22 cellular contexts compared by ENCODE assay signal in genomic region chr6:43739642-43740091, GRCh38. TPM values are rescaled to one million over a fixed set of nuclear protein-coding genes. Genes with fewer than 3 reads are reported as not detected.
DNase-seq lines count a peak whose midpoint lies in the region; FAIRE-seq and TF ChIP-seq lines count a peak whose summit lies in the region.
"Had no signal": no experiment of that assay in that cellular context is flagged by ENCODE, and none has a peak within 500 bp of the region (broad histone marks: within the 10 kb centered on the region; RNA-seq: fewer than 3 reads in every experiment).

No MANE protein-coding gene starts in this region.

- H2AFZ ChIP-seq in H9 (ENCODE audit: low read length) (no peak overlapping the region), H1 (ENCODE audit: low read length) (no peak overlapping the region), neural progenitor cell (replicated peaks) (no peak overlapping the region)

- H2BK120ac ChIP-seq in H9 (ENCODE audit: low read depth, low read length, poor library complexity, severe bottlenecking) (no peak overlapping the region), H1 (replicated peaks; ENCODE audit: low read depth, low read length) (no peak overlapping the region)

- POLR2A ChIA-PET in H1 (lab: Charles Lee; ENCODE audit: partially characterized antibody), result interaction anchor here (1.2 to 2.4 kb wide), 4 partner anchors 14 to 35 kb away, joined by 3 to 8 read pairs (median 3); no protein-coding TSS in a partner anchor
- POLR2A ChIA-PET in activated CD4-positive, alpha-beta memory T cell treated with anti-CD3 and anti-CD28 coated beads for 36 hours (lab: Charles Lee), result no interaction called here

- no peaks in the 10 kb centered on the region for H3K9me3 ChIP-seq in H9 (ENCODE audit: control insufficient read depth, low read depth, low read length)
- no peaks in the 10 kb centered on the region for H3K9me3 ChIP-seq in H1 (ENCODE audit: insufficient read depth in 2 of 2, low read depth in 1 of 2, low read length in 1 of 2)
- H3K9me3 ChIP-seq in neural progenitor cell (ENCODE audit: low read depth), result no peaks in the 10 kb centered on the region
- H3K9me3 ChIP-seq: gastrocnemius medialis, HAP-1, tibial nerve had no signal

- H3K18ac ChIP-seq in H9 (ENCODE audit: insufficient read length, low read depth, low read length), result no peak overlapping the region
- H3K18ac ChIP-seq in H1 (ENCODE audit: extremely low read depth, low read length), result no peak overlapping the region

- H3K4me1 ChIP-seq in H9 (ENCODE audit: insufficient read depth, low read length) (no peaks in the 10 kb centered on the region), H1 (replicated peaks in 1 of 4; ENCODE audit: control insufficient read depth in 3 of 4, insufficient read depth in 4 of 4, low read length in 3 of 4) (peaks cover 0 to 20% (median 3%) of the 10 kb centered on the region in 4 experiments; a peak in 4 of 7 replicates), neural progenitor cell (peaks cover 32% of the 10 kb centered on the region)
- H3K4me1 ChIP-seq: gastrocnemius medialis, HAP-1 had no signal

- H4K20me1 ChIP-seq in H9 (ENCODE audit: control insufficient read depth, insufficient read depth, insufficient read length) (no peaks in the 10 kb centered on the region), H1 (replicated peaks in 1 of 2; ENCODE audit: control insufficient read depth in 1 of 2, insufficient read depth in 2 of 2, low read length in 2 of 2) (peaks cover 0 to 3% of the 10 kb centered on the region in 2 experiments), neural progenitor cell (ENCODE audit: low read depth) (no peaks in the 10 kb centered on the region)

- H2BK12ac ChIP-seq in H9 (ENCODE audit: insufficient read length, low read depth, low read length) (no peak overlapping the region), H1 (ENCODE audit: low read depth, low read length) (0 out of 2 replicates have a peak overlapping the region, but pooled peaks have one; percentile 50)

- no peak overlapping the region for H3T11ph ChIP-seq in H9 (ENCODE audit: low read length)

- H2BK20ac ChIP-seq in H9 (ENCODE audit: low read depth, low read length, poor library complexity, severe bottlenecking), result no peak overlapping the region
- no peak overlapping the region for H2BK20ac ChIP-seq in H1 (ENCODE audit: low read length)

- H3K9ac ChIP-seq in H9 (ENCODE audit: extremely low read depth, insufficient read length, low read length) (no peak overlapping the region), H1 (replicated peaks in 1 of 4; ENCODE audit: extremely low read depth in 1 of 4, low read depth in 3 of 4, low read length in 3 of 4) (no peak overlapping the region), neural progenitor cell (no peak overlapping the region)

- H3K23me2 ChIP-seq in H9 (ENCODE audit: insufficient read length, low read depth, low read length, poor library complexity, severe bottlenecking) (no peaks in the 10 kb centered on the region), H1 (ENCODE audit: low read depth, low read length) (peaks cover 7% of the 10 kb centered on the region; the same call in 1 of the 2 replicates)

- H3K27ac Mint-ChIP-seq in H9 (no peak overlapping the region; a peak in 1 of 7 replicates), neural progenitor cell (peak overlapping the region; percentile 52)
- H3K27ac Mint-ChIP-seq in activated CD4-positive, alpha-beta memory T cell treated with anti-CD3 and anti-CD28 coated beads for 36 hours, result no peak overlapping the region
- H3K27ac Mint-ChIP-seq: CD4-positive, CD25-positive, alpha-beta regulatory T cell had no signal

- H3K4me3 Mint-ChIP-seq in H9 (no peak overlapping the region), neural progenitor cell (no peak overlapping the region)
- H3K4me3 Mint-ChIP-seq in activated CD4-positive, alpha-beta memory T cell treated with anti-CD3 and anti-CD28 coated beads for 36 hours, result no peak overlapping the region
- H3K4me3 Mint-ChIP-seq: CD4-positive, CD25-positive, alpha-beta regulatory T cell; naive B cell; stimulated activated naive B cell treated with anti-CD40 and anti-IgM and Interleukin-4, amounts not matched to agents 10 μg/mL and 1 μg/mL and 100 μg/mL, for 72 hours had no signal

- no peak for TF ChIP-seq EP300 in H1 (IDR thresholded peaks at IDR 0.05; ENCODE audit: borderline replicate concordance in 1 of 2, low read depth in 2 of 2, low read length in 2 of 2)

- H3K4ac ChIP-seq in H9 (ENCODE audit: low read depth, low read length), result no peak overlapping the region
- H3K4ac ChIP-seq in H1 (replicated peaks; ENCODE audit: insufficient read length, low read depth, low read length), result no peak overlapping the region

- H3K14ac ChIP-seq in H9 (ENCODE audit: insufficient read depth, low read length) (no peak overlapping the region), H1 (ENCODE audit: insufficient read length) (no peak overlapping the region)

- H4K5ac ChIP-seq in H9 (ENCODE audit: insufficient read length, low read depth, low read length), result no peak overlapping the region
- no peak overlapping the region for H4K5ac ChIP-seq in H1 (ENCODE audit: insufficient read length, low read depth, low read length)

- TF ChIP-seq CTCF in H9 (conservative IDR thresholded peaks at IDR 0.05), result no peak
- TF ChIP-seq CTCF in H1 (IDR thresholded peaks at IDR 0.05; ENCODE audit: control extremely low read depth in 1 of 3, insufficient read depth in 1 of 3, low read depth in 1 of 3, low read length in 3 of 3), result no peak
- TF ChIP-seq CTCF in neural progenitor cell (IDR thresholded peaks at IDR 0.05), result no peak

- H2BK5ac ChIP-seq in H9 (ENCODE audit: insufficient read length, low read length) (no peak overlapping the region), H1 (ENCODE audit: low read depth, low read length) (peak overlapping the region; percentile 75; the same call in 1 of the 2 replicates)

- H3K4me1 Mint-ChIP-seq in H9, result peaks cover 18 to 56% of the 10 kb centered on the region in 2 experiments
- H3K4me1 Mint-ChIP-seq in neural progenitor cell, result peaks cover 60% of the 10 kb centered on the region
- H3K4me1 Mint-ChIP-seq in activated CD4-positive, alpha-beta memory T cell treated with anti-CD3 and anti-CD28 coated beads for 36 hours (ENCODE audit: low read depth), result peaks cover 1% of the 10 kb centered on the region

- no peaks in the 10 kb centered on the region for H3K79me1 ChIP-seq in H9 (ENCODE audit: insufficient read depth, low read depth, low read length, poor library complexity, severe bottlenecking)
- no peaks in the 10 kb centered on the region for H3K79me1 ChIP-seq in H1 (ENCODE audit: low read depth, low read length)

- H3K56ac ChIP-seq in H9 (ENCODE audit: insufficient read length, low read depth, low read length) (no peak overlapping the region), H1 (replicated peaks; ENCODE audit: insufficient read length, low read depth, low read length) (no peak overlapping the region)

- H3K9me3 Mint-ChIP-seq in H9 (no peaks in the 10 kb centered on the region; a peak in 1 of 5 replicates), neural progenitor cell (peaks cover 2% of the 10 kb centered on the region)
- no peaks in the 10 kb centered on the region for H3K9me3 Mint-ChIP-seq in activated CD4-positive, alpha-beta memory T cell treated with anti-CD3 and anti-CD28 coated beads for 36 hours
- H3K9me3 Mint-ChIP-seq: CD4-positive, CD25-positive, alpha-beta regulatory T cell; naive B cell; stimulated activated naive B cell treated with anti-CD40 and anti-IgM and Interleukin-4, amounts not matched to agents 10 μg/mL and 1 μg/mL and 100 μg/mL, for 72 hours had no signal

- H3K4me2 ChIP-seq in H9 (ENCODE audit: insufficient read depth, insufficient read length, low read length), result no peak overlapping the region
- H3K4me2 ChIP-seq in H1 (ENCODE audit: insufficient read depth in 1 of 2, low read depth in 2 of 2, low read length in 2 of 2), result no peak overlapping the region
- peak overlapping the region; percentile 51 for H3K4me2 ChIP-seq in neural progenitor cell

- H3F3A ChIP-seq in neural progenitor cell (ENCODE audit: low read depth), result peaks cover 5% of the 10 kb centered on the region

- DNase-seq in H9 (peak; percentile 19), NCI-H69 (lab: John Stamatoyannopoulos, UW) (peak; percentile 29), H1 (ENCODE audit: low read depth in 1 of 2, low spot score in 2 of 2) (no peak), neural progenitor cell (ENCODE audit: low spot score) (no peak), T-helper 1 cell (no peak), OCI-M2 (lab: John Stamatoyannopoulos, UW; ENCODE audit: unreplicated experiment) (no peak), NCI-H1092 treated with DMSO at 0.1 percent for 48 hours (lab: John Stamatoyannopoulos, UW) (no peak)
- no peak for DNase-seq in activated CD4-positive, alpha-beta memory T cell treated with anti-CD3 and anti-CD28 coated beads for 36 hours
- DNase-seq: activated naive CD4-positive, alpha-beta T cell; CD4-positive, CD25-positive, alpha-beta regulatory T cell; dorsolateral prefrontal cortex; gastrocnemius medialis; GDM1; naive B cell; NCI-H1048; NCI-H2081 treated with DMSO at 0.1 percent for 48 hours; NCI-H526 treated with DMSO at 0.1 percent for 48 hours; SIG-M5; stimulated activated naive B cell treated with anti-CD40 and anti-IgM and Interleukin-4, amounts not matched to agents 10 μg/mL and 1 μg/mL and 100 μg/mL, for 72 hours had no signal

- H3K27me3 Mint-ChIP-seq in H9 (ENCODE audit: low read depth) (no peaks in the 10 kb centered on the region), neural progenitor cell (ENCODE audit: insufficient read depth, low read depth) (peaks cover 23% of the 10 kb centered on the region)
- H3K27me3 Mint-ChIP-seq in activated CD4-positive, alpha-beta memory T cell treated with anti-CD3 and anti-CD28 coated beads for 36 hours, result no peaks in the 10 kb centered on the region
- H3K27me3 Mint-ChIP-seq: CD4-positive, CD25-positive, alpha-beta regulatory T cell had no signal

- H4K8ac ChIP-seq in H9 (replicated peaks; ENCODE audit: insufficient read length, low read depth, low read length) (no peak overlapping the region), H1 (ENCODE audit: extremely low read depth, insufficient read depth, low read length) (no peak overlapping the region)

- no peak overlapping the region for H3K4me3 ChIP-seq in H1 (ENCODE audit: extremely low read depth in 1 of 4, insufficient read depth in 2 of 4, low read depth in 3 of 4, low read length in 4 of 4)
- H3K4me3 ChIP-seq in neural progenitor cell, result no peak overlapping the region
- H3K4me3 ChIP-seq: cardiac muscle cell, dorsolateral prefrontal cortex, gastrocnemius medialis, HAP-1, tibial nerve had no signal

- H2BK15ac ChIP-seq in H9 (ENCODE audit: low read depth, low read length) (no peak overlapping the region), H1 (ENCODE audit: low read length) (0 out of 2 replicates have a peak overlapping the region, but pooled peaks have one; percentile 5)

- no peaks in the 10 kb centered on the region for H3K27me3 ChIP-seq in H9 (ENCODE audit: insufficient read depth, low read length)
- H3K27me3 ChIP-seq in H1 (replicated peaks in 1 of 4; ENCODE audit: control insufficient read depth in 3 of 4, extremely low read depth in 1 of 4, insufficient read depth in 3 of 4, low read length in 3 of 4), result no peaks in the 10 kb centered on the region
- no peaks in the 10 kb centered on the region for H3K27me3 ChIP-seq in neural progenitor cell
- H3K27me3 ChIP-seq: cardiac muscle cell, dorsolateral prefrontal cortex, gastrocnemius medialis, tibial nerve had no signal

- H3K79me2 ChIP-seq in H9 (ENCODE audit: insufficient read depth, low read length) (no peaks in the 10 kb centered on the region), H1 (ENCODE audit: control insufficient read depth in 1 of 2, insufficient read depth in 2 of 2, low read length in 2 of 2) (no peaks in the 10 kb centered on the region), neural progenitor cell (ENCODE audit: low read depth) (no peaks in the 10 kb centered on the region)

- H3K36me3 Mint-ChIP-seq in H9 (ENCODE audit: insufficient read depth in 1 of 3, low read depth in 3 of 3) (no peaks in the 10 kb centered on the region; a peak in 1 of 7 replicates), neural progenitor cell (no peaks in the 10 kb centered on the region)
- H3K36me3 Mint-ChIP-seq in activated CD4-positive, alpha-beta memory T cell treated with anti-CD3 and anti-CD28 coated beads for 36 hours, result no peaks in the 10 kb centered on the region
- H3K36me3 Mint-ChIP-seq: CD4-positive, CD25-positive, alpha-beta regulatory T cell; naive B cell; stimulated activated naive B cell treated with anti-CD40 and anti-IgM and Interleukin-4, amounts not matched to agents 10 μg/mL and 1 μg/mL and 100 μg/mL, for 72 hours had no signal

- no peak for FAIRE-seq in H1 (lab: Jason Lieb, UNC)

- H2AK5ac ChIP-seq in H9 (ENCODE audit: insufficient read length, low read length) (no peak overlapping the region), H1 (ENCODE audit: low read depth, low read length) (no peak overlapping the region)

- CTCF ChIA-PET in H1 (lab: Charles Lee; ENCODE audit: partially characterized antibody), result interaction anchor here (0.7 to 2.3 kb wide), 12 partner anchors 9 to 202 kb away, joined by 3 to 10 read pairs (median 4); partner anchors contain the start of gene VEGFA
- CTCF ChIA-PET in activated CD4-positive, alpha-beta memory T cell treated with anti-CD3 and anti-CD28 coated beads for 36 hours (lab: Charles Lee), result interaction anchor here (0.9 to 2.5 kb wide), 2 partner anchors 30 to 74 kb away, joined by 3 to 6 read pairs; partner anchors contain the start of gene VEGFA

- WGBS in H9 (ENCODE audit: extremely low coverage, insufficient read length, low lambda C conversion rate), result no CpG with 5 or more reads among the region's 4 CpGs
- 94% methylated on average over 4 of the region's 4 CpGs; no CpG with 5 or more reads in 1 of the 2 experiments for WGBS in H1 (ENCODE audit: extremely low coverage in 1 of 2, insufficient coverage in 1 of 2, insufficient read length in 1 of 2, insufficient replicate concordance in 2 of 2, low coverage in 1 of 2, low lambda C conversion rate in 2 of 2, missing lambda C conversion rate in 1 of 2), 2 experiments

- H4K91ac ChIP-seq in H9 (ENCODE audit: insufficient read length, low read depth, low read length), result no peak overlapping the region
- H4K91ac ChIP-seq in H1 (replicated peaks; ENCODE audit: insufficient read length, low read length), result no peak overlapping the region

- no peak overlapping the region for H3K23ac ChIP-seq in H9 (ENCODE audit: insufficient read length, low read depth, low read length)
- H3K23ac ChIP-seq in H1 (ENCODE audit: insufficient read length), result no peak overlapping the region

- H3K27ac ChIP-seq in H9 (ENCODE audit: insufficient read length, low read depth, low read length) (no peak overlapping the region), H1 (ENCODE audit: low read depth, low read length) (no peak overlapping the region), neural progenitor cell (no peak overlapping the region)
- H3K27ac ChIP-seq: cardiac muscle cell, dorsolateral prefrontal cortex, gastrocnemius medialis, tibial nerve had no signal

- no peak for TF ChIP-seq POLR2A in H1 (IDR thresholded peaks at IDR 0.05; ENCODE audit: control extremely low read depth in 1 of 2, low read depth in 2 of 2, low read length in 2 of 2)

- no peak for TF ChIP-seq RAD21 in H1 (IDR thresholded peaks at IDR 0.05 in 1 of 2, conservative IDR thresholded peaks at IDR 0.05 in 1 of 2; ENCODE audit: low read depth in 2 of 2, low read length in 2 of 2)

- no peaks in the 10 kb centered on the region for H3K36me3 ChIP-seq in H1 (ENCODE audit: control insufficient read depth in 2 of 4, insufficient read depth in 4 of 4, low read length in 3 of 4)
- no peaks in the 10 kb centered on the region for H3K36me3 ChIP-seq in neural progenitor cell
- H3K36me3 ChIP-seq: cardiac muscle cell, gastrocnemius medialis, HAP-1, tibial nerve had no signal

- intact Hi-C loops in activated CD4-positive, alpha-beta memory T cell treated with anti-CD3 and anti-CD28 coated beads for 36 hours (cut with micrococcal nuclease), result no loop called here

RNA-seq across cellular contexts. Expression of gene VEGFA, which starts 30.3 kb away (rescaled TPM):
- 46.1 and 47.9 TPM in 2 replicates for total RNA-seq in H9 (2021)
- total RNA-seq in H1 (2021; fragmentation: NEBNext Ultra II Directional; extraction: Animal tissue kit (Norgen Biotek cat#: 25700)), result 40.7 and 42.2 TPM in 2 replicates
- polyA plus RNA-seq in H1 (2011; rRNA removed), result 58.5 and 78.3 TPM in 2 replicates
- 91.7 TPM for polyA plus RNA-seq in H1 (2011; cell fraction: cytosol; rRNA removed)
- 197 TPM for polyA plus RNA-seq in H1 (2011; cell fraction: nucleus; rRNA removed)
- polyA plus RNA-seq in H1 (2012, experiment 1 of 2), result 39.9 to 45.4 TPM (median 43.0 TPM) in 4 replicates
- polyA plus RNA-seq in H1 (2012, experiment 2 of 2), result 28.1 TPM
- 33.6 TPM for polyA plus RNA-seq in H1 (2013, experiment 1 of 2)
- polyA plus RNA-seq in H1 (2013, experiment 2 of 2), result 37.0 TPM
- 167 and 198 TPM in 2 replicates for polyA minus RNA-seq in H1 (2011; rRNA and poly(A)+ RNA removed)
- polyA minus RNA-seq in H1 (2011; cell fraction: cytosol; rRNA and poly(A)+ RNA removed), result 42.9 TPM
- 91.6 TPM for polyA minus RNA-seq in H1 (2011; cell fraction: nucleus; rRNA and poly(A)+ RNA removed)
- total RNA-seq in neural progenitor cell (ENCODE audit: low replicate concordance), result 49.6 and 78.6 TPM in 2 replicates
- total RNA-seq in activated CD4-positive, alpha-beta memory T cell treated with anti-CD3 and anti-CD28 coated beads for 36 hours, result 10 to 100 TPM; 28.9 to 35.1 TPM

RNA-seq across cellular contexts. Expression of gene MRPS18A, which starts 52.1 kb away (rescaled TPM):
- 65.1 and 67.3 TPM in 2 replicates for total RNA-seq in H9 (2021)
- total RNA-seq in H1 (2021; fragmentation: NEBNext Ultra II Directional; extraction: Animal tissue kit (Norgen Biotek cat#: 25700)), result 48.3 and 52.1 TPM in 2 replicates
- polyA plus RNA-seq in H1 (2011; rRNA removed), result 121 and 129 TPM in 2 replicates
- polyA plus RNA-seq in H1 (2011; cell fraction: cytosol; rRNA removed), result 115 TPM
- polyA plus RNA-seq in H1 (2011; cell fraction: nucleus; rRNA removed), result 95.2 TPM
- 70.4 to 84.7 TPM (median 74.9 TPM) in 4 replicates for polyA plus RNA-seq in H1 (2012, experiment 1 of 2)
- polyA plus RNA-seq in H1 (2012, experiment 2 of 2), result 103 TPM
- 61.3 TPM for polyA plus RNA-seq in H1 (2013, experiment 1 of 2)
- 58.7 TPM for polyA plus RNA-seq in H1 (2013, experiment 2 of 2)
- 95.6 and 97.8 TPM in 2 replicates for polyA minus RNA-seq in H1 (2011; rRNA and poly(A)+ RNA removed)
- 36.3 TPM for polyA minus RNA-seq in H1 (2011; cell fraction: cytosol; rRNA and poly(A)+ RNA removed)
- polyA minus RNA-seq in H1 (2011; cell fraction: nucleus; rRNA and poly(A)+ RNA removed), result 63.1 TPM
- 34.5 and 52.7 TPM in 2 replicates for total RNA-seq in neural progenitor cell (ENCODE audit: low replicate concordance)
- total RNA-seq in activated CD4-positive, alpha-beta memory T cell treated with anti-CD3 and anti-CD28 coated beads for 36 hours, result 10 to 100 TPM; 46.9 to 50.5 TPM

Comparison
In these comparisons a context has a peak if more than half of its experiments do, and no peak if none do; other contexts are left out.
1. DNase-seq: peak in H9 (single experiment) and NCI-H69 (single experiment); none in H1 (0 of 2), neural progenitor cell (single experiment), T-helper 1 cell (0 of 5), OCI-M2 (single experiment), NCI-H1092 treated with DMSO at 0.1 percent for 48 hours (single experiment) and activated CD4-positive, alpha-beta memory T cell treated with anti-CD3 and anti-CD28 coated beads for 36 hours (single experiment).